Comparison of ENCODE assay signal across 8 cellular contexts in genomic region chr13:46168341-46168740, GRCh38.
DNase-seq lines count a peak whose midpoint lies in the region; ATAC-seq and TF ChIP-seq lines count a peak whose summit lies in the region.

No MANE protein-coding gene starts in this region.

- peaks cover 87% of the 10 kb centered on the region for H3K4me1 ChIP-seq in BLaER1

- H3K36me3 ChIP-seq in BLaER1, result peaks cover 33% of the 10 kb centered on the region

- H3K4me2 ChIP-seq in BLaER1, result peak overlapping the region; percentile 98

- no peak for TF ChIP-seq CTCF in foreskin fibroblast (IDR thresholded peaks at IDR 0.05; ENCODE audit: low read depth, low read length)

- H3K4me3 ChIP-seq in BLaER1 (no peak overlapping the region), foreskin fibroblast (ENCODE audit: low read depth in 1 of 2, low read length in 2 of 2) (no peak overlapping the region)

- H4K20me1 ChIP-seq in BLaER1, result peaks cover 45% of the 10 kb centered on the region

- peak overlapping the region; percentile 89 for H3K27ac ChIP-seq in BLaER1

- peaks cover 16% of the 10 kb centered on the region for H3K9me3 ChIP-seq in BLaER1

- peak overlapping the region; percentile 79 for H3K9ac ChIP-seq in BLaER1

- ATAC-seq in GM21786 (IDR thresholded peaks at IDR 0.05; ENCODE audit: unreplicated experiment) (peak; percentile 29), HG02981 (IDR thresholded peaks at IDR 0.05; ENCODE audit: unreplicated experiment) (no peak)

- no peaks in the 10 kb centered on the region for H3K27me3 ChIP-seq in BLaER1

- DNase-seq in T follicular helper cell (ENCODE audit: low read depth) (peak; percentile 40), foreskin fibroblast (peak; percentile 10 to 55), SW480 (ENCODE audit: low spot score) (no peak), NCI-H146 treated with DMSO at 0.1 percent for 48 hours (lab: John Stamatoyannopoulos, UW; ENCODE audit: unreplicated experiment) (no peak)
- DNase-seq in stimulated activated naive CD4-positive, alpha-beta T cell treated with Interleukin-2 at 50 U/mL for 16 hours (lab: John Stamatoyannopoulos, UW), result peak; percentile 65

Comparison
In these comparisons a context has a peak if more than half of its experiments do, and no peak if none do; other contexts are left out.
1. DNase-seq: peak in T follicular helper cell (single experiment), foreskin fibroblast (2 of 2) and stimulated activated naive CD4-positive, alpha-beta T cell treated with Interleukin-2 at 50 U/mL for 16 hours (single experiment); none in SW480 (single experiment) and NCI-H146 treated with DMSO at 0.1 percent for 48 hours (single experiment).